Comparison of ENCODE assay signal across 26 cellular contexts in the genomic region with DNA sequence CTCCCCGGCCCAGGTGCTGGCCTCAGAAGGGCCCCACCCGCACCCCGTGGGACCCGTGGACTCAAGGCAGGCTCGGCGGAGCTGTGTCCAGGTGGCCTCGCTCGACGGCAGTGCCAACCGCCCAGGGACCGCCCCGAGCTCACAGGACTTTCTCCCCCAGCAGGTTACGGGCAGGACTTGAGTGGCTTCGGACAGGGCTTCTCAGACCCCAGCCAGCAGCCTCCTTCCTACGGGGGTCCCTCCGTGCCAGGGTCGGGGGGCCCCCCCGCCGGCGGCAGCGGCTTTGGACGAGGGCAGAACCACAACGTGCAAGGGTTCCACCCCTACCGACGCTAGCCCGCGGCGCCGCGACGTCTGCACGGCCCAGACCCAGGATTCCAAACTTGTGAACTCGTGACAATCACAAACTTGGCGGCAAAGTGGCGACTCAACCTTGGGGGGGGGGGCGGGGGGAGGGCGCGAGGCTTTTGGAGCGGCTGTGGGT. TPM values are rescaled to one million over a fixed set of nuclear protein-coding genes. Genes with fewer than 3 reads are reported as not detected.
"Had no signal": no experiment of that assay in that cellular context is flagged by ENCODE, and none has a peak within 500 bp of the region (broad histone marks: within the 10 kb centered on the region; RNA-seq: fewer than 3 reads in every experiment).

No MANE protein-coding gene starts in this region.

- ATAC-seq: activated naive CD4-positive, alpha-beta T cell treated with anti-CD3 and anti-CD28 coated beads, Interleukin-2, amount 50 U/mL, for 72 hours; activated naive CD8-positive, alpha-beta T cell treated with anti-CD3 and anti-CD28 coated beads, Interleukin-2, amount 50 U/mL, for 24 hours; activated T-cell treated with anti-CD3 and anti-CD28 coated beads, Interleukin-2, amount 50 U/mL, for 4 hours; body of pancreas; Right ventricle myocardium inferior had no signal

- DNase-seq: activated CD4-positive, alpha-beta memory T cell treated with anti-CD3 and anti-CD28 coated beads for 36 hours; activated CD4-positive, alpha-beta T cell treated with anti-CD3 and anti-CD28 coated beads, Interleukin-2, amount 10 ng/mL, durations not matched to agents 7 days and 5 days; activated CD4-positive, CD25-positive, alpha-beta regulatory T cell; activated CD8-positive, alpha-beta memory T cell treated with anti-CD3 and anti-CD28 coated beads for 24 hours; activated effector memory CD4-positive, alpha-beta T cell treated with anti-CD3 and anti-CD28 coated beads, Interleukin-2, amount 50 U/mL, for 16 hours; activated naive CD4-positive, alpha-beta T cell treated with Interleukin-2 at 50 U/mL for 16 hours; activated naive CD8-positive, alpha-beta T cell treated with anti-CD3 and anti-CD28 coated beads, Interleukin-2, amount 50 U/mL, for 24 hours; activated T-cell treated with anti-CD3 and anti-CD28 coated beads, Interleukin-2, amount 50 U/mL, for 4 hours; amniotic stem cell; body of pancreas; Kasumi-1; NCI-H1092; NCI-H1417; NCI-H2029; NCI-H2107; NCI-H2171 treated with DMSO at 0.1 percent for 48 hours; NCI-H226; NCI-H526; NCI-H774; SK-N-SH; T-helper 1 cell had no signal

- H3K4me3 ChIP-seq: ascending aorta, body of pancreas had no signal

- H3K9me3 ChIP-seq: ascending aorta, body of pancreas, SK-N-SH had no signal

- H3K9ac ChIP-seq: SK-N-SH had no signal

- H3K27ac ChIP-seq: ascending aorta, body of pancreas, VCaP had no signal

- H3K27me3 ChIP-seq: ascending aorta, body of pancreas had no signal

RNA-seq across cellular contexts. Expression of gene APC2, which starts 15.3 kb away (rescaled TPM):
- total RNA-seq: ascending aorta, RPMI7951 had no signal
